7 cellular contexts compared by ENCODE assay signal in the genomic region with DNA sequence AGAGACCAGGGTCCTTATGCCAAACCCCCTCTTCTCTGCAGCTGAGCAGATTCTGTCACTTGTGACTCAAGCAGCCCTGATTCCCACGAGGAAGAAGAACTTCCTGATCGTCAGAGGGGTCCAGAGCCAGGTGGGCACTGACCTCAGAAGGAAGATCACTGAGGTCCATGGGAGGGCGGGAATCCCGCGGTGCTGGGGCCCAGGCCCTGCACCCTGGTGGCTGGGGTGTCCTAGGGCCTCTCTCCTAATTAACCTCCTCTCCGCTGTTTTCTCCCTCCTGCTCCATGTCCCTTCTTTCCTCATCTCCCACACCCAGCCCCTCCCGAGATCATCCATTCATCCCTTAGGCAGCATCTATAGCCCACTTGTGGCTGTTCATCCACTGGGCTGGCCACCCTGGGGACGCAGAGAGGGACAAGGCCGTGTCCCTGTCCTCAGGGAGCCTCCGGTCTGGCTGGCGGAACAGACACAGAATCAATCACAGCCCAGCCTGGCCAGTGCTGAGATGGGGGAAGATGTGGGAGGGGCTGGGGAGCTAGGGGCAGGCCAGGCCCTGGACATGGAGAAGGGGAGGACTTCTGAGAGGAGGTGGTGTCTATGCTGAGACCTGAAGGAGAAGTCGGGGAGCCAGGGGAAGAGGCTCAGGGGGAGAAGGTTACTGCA.
"Had no signal": no experiment of that assay in that cellular context is flagged by ENCODE, and none has a peak within 500 bp of the region (broad histone marks: within the 10 kb centered on the region; RNA-seq: fewer than 3 reads in every experiment).

No MANE protein-coding gene starts in this region.

- H3K4me3 Mint-ChIP-seq: activated CD4-positive, alpha-beta T cell treated with anti-CD3 and anti-CD28 coated beads, Interleukin-2, amount 10 ng/mL, durations not matched to agents 24 days and 14 days; activated T-helper 1 cell treated with anti-CD3 and anti-CD28 coated beads, Interleukin-12 subunit alpha, Interleukin-12 subunit beta, Interleukin-2, Interleukin-4 antibody, amounts not matched to agents 30 ng/mL and 10 ng/mL and 1 ng/mL, durations not matched to agents 14 hours and 24 hours and 36 hours; natural killer cell treated with Interleukin-12 subunit alpha and Interleukin-12 subunit beta and Interleukin-15 and Interleukin-18, amount 100 ng/mL, for 72 hours; stimulated activated naive CD8-positive, alpha-beta T cell treated with anti-CD3 and anti-CD28 coated beads, Interleukin-15, Interleukin-2, amounts not matched to agents 100 ng/mL and 50 ng/mL, for 24 hours; T-helper 2 cell treated with Interferon-gamma antibody and Interleukin-4, amounts not matched to agents 5 μg/mL and 100 μg/mL, for 36 hours had no signal

- DNase-seq: upper lobe of right lung had no signal

- H3K9me3 ChIP-seq: psoas muscle, upper lobe of right lung had no signal

- H3K27me3 ChIP-seq: upper lobe of right lung had no signal

- H3K27ac ChIP-seq: psoas muscle had no signal

- H3K4me3 ChIP-seq: psoas muscle, upper lobe of right lung had no signal

- H3K36me3 Mint-ChIP-seq: natural killer cell treated with Interleukin-12 subunit alpha and Interleukin-12 subunit beta and Interleukin-15 and Interleukin-18, amount 100 ng/mL, for 72 hours had no signal

- H3K4me1 Mint-ChIP-seq: activated CD4-positive, alpha-beta T cell treated with anti-CD3 and anti-CD28 coated beads, Interleukin-2, amount 10 ng/mL, durations not matched to agents 24 days and 14 days had no signal

- H3K27ac Mint-ChIP-seq: activated CD4-positive, alpha-beta T cell treated with anti-CD3 and anti-CD28 coated beads, Interleukin-2, amount 10 ng/mL, durations not matched to agents 24 days and 14 days; activated T-helper 1 cell treated with anti-CD3 and anti-CD28 coated beads, Interleukin-12 subunit alpha, Interleukin-12 subunit beta, Interleukin-2, Interleukin-4 antibody, amounts not matched to agents 30 ng/mL and 10 ng/mL and 1 ng/mL, durations not matched to agents 14 hours and 24 hours and 36 hours; natural killer cell treated with Interleukin-12 subunit alpha and Interleukin-12 subunit beta and Interleukin-15 and Interleukin-18, amount 100 ng/mL, for 72 hours; stimulated activated naive CD8-positive, alpha-beta T cell treated with anti-CD3 and anti-CD28 coated beads, Interleukin-15, Interleukin-2, amounts not matched to agents 100 ng/mL and 50 ng/mL, for 24 hours; T-helper 2 cell treated with Interferon-gamma antibody and Interleukin-4, amounts not matched to agents 5 μg/mL and 100 μg/mL, for 36 hours had no signal

- H3K9me3 Mint-ChIP-seq: activated CD4-positive, alpha-beta T cell treated with anti-CD3 and anti-CD28 coated beads, Interleukin-2, amount 10 ng/mL, durations not matched to agents 24 days and 14 days; activated T-helper 1 cell treated with anti-CD3 and anti-CD28 coated beads, Interleukin-12 subunit alpha, Interleukin-12 subunit beta, Interleukin-2, Interleukin-4 antibody, amounts not matched to agents 30 ng/mL and 10 ng/mL and 1 ng/mL, durations not matched to agents 14 hours and 24 hours and 36 hours; natural killer cell treated with Interleukin-12 subunit alpha and Interleukin-12 subunit beta and Interleukin-15 and Interleukin-18, amount 100 ng/mL, for 72 hours; stimulated activated naive CD8-positive, alpha-beta T cell treated with anti-CD3 and anti-CD28 coated beads, Interleukin-15, Interleukin-2, amounts not matched to agents 100 ng/mL and 50 ng/mL, for 24 hours; T-helper 2 cell treated with Interferon-gamma antibody and Interleukin-4, amounts not matched to agents 5 μg/mL and 100 μg/mL, for 36 hours had no signal

- H3K36me3 ChIP-seq: upper lobe of right lung had no signal
